10 cellular contexts compared by ENCODE assay signal in genomic region chr10:110815354-110816004, GRCh38. TPM values are rescaled to one million over a fixed set of nuclear protein-coding genes. Genes with fewer than 3 reads are reported as not detected.
DNase-seq lines count a peak whose midpoint lies in the region; ATAC-seq, FAIRE-seq and TF ChIP-seq lines count a peak whose summit lies in the region.
"Had no signal": no experiment of that assay in that cellular context is flagged by ENCODE, and none has a peak within 500 bp of the region (broad histone marks: within the 10 kb centered on the region; RNA-seq: fewer than 3 reads in every experiment).

No MANE protein-coding gene starts in this region.

- ATAC-seq in GM19043 (IDR thresholded peaks at IDR 0.05; ENCODE audit: low read depth, unreplicated experiment): peak; percentile 49
- peak; percentile 82 for ATAC-seq in HG03045 (IDR thresholded peaks at IDR 0.05; ENCODE audit: unreplicated experiment)
- ATAC-seq in effector memory CD8-positive, alpha-beta T cell (replicated peaks): no peak

- peak; percentile 35; the same call in 1 of the 2 replicates for TF ChIP-seq POLR2A in GM12892 (IDR thresholded peaks at IDR 0.05; ENCODE audit: low read depth, low read length)

- DNase-seq in GM12892 (ENCODE audit: insufficient read length) (no peak), COR-L47 (lab: John Stamatoyannopoulos, UW) (no peak), iPS-NIHi11 (ENCODE audit: low spot score) (no peak), NCI-H2171 (lab: John Stamatoyannopoulos, UW) (no peak)
- no peak for DNase-seq in effector memory CD8-positive, alpha-beta T cell
- no peak for DNase-seq in effector CD4-positive, alpha-beta T cell
- DNase-seq: activated CD4-positive, alpha-beta T cell treated with anti-CD3 and anti-CD28 coated beads, Interleukin-2, amount 50 U/mL, for 48 hours; SJCRH30 had no signal

- peaks cover 11 to 16% of the 10 kb centered on the region in 2 donors for H3K4me1 Mint-ChIP-seq in effector memory CD8-positive, alpha-beta T cell (ENCODE audit: low read depth in 2 of 2)

- H3K36me3 Mint-ChIP-seq in effector memory CD8-positive, alpha-beta T cell (ENCODE audit: insufficient read depth): no peaks in the 10 kb centered on the region

- no peak overlapping the region for H3K4me3 Mint-ChIP-seq in effector memory CD8-positive, alpha-beta T cell

- H3K27me3 Mint-ChIP-seq in effector memory CD8-positive, alpha-beta T cell: no peaks in the 10 kb centered on the region

- H3K27ac Mint-ChIP-seq in effector memory CD8-positive, alpha-beta T cell: peak overlapping the region; percentile 67 to 81

- no peaks in the 10 kb centered on the region for H3K9me3 Mint-ChIP-seq in effector memory CD8-positive, alpha-beta T cell

- FAIRE-seq in GM12892 (lab: Jason Lieb, UNC): peak; percentile 88

RNA-seq across cellular contexts. Expression of gene PDCD4, which starts 56.2 kb away (rescaled TPM):
- polyA plus RNA-seq in GM12892 (2012; ENCODE audit: missing spikeins): 331 TPM
